8 cellular contexts compared by ENCODE assay signal in the genomic region with DNA sequence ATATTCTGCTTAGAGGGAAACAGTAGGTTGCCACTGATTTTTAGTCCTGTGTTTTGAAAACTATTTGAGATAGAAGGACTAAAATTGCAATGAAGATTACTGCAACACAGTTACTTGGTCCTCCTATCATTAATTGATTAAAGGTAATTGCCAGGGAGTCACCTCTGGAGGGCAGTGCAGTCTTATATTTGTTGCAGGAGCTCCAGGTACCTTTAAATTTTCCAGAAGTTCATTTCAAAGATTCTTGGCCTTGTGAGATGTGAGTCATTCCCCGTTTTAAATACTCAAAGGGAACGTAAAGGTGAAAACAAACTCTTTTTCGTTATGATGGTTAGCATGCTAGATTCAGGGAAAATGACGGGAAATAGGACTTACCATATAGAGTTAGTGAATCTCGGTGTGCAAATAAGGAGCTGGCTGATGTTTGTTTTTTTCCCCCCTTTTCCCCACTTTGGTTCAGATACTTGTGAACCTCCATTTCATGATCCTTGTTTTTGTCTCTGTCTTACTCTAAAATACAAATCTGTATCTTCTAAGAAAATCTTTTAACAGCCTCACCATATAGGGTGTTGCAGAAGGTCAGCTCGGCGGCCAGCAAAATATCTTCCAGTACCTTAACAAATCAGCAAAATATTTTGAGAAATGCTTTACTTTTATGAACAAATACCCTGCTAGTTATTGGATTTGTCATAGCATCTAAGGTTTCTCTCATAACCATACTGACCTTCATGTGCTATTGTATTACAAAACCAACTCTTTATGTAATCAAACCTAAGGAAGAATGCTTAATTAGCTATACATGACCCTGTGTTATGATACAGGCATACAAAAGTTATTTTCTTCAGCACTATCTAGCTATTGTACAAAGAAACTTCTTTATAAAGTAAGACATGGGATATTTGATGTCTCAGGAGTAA.
DNase-seq lines count a peak whose midpoint lies in the region; TF ChIP-seq lines count a peak whose summit lies in the region.

No MANE protein-coding gene starts in this region.

- no peaks in the 10 kb centered on the region for H3K36me3 ChIP-seq in osteoblast (ENCODE audit: insufficient read depth, low read length)

- H3K4me3 ChIP-seq in fibroblast of pulmonary artery (replicated peaks; ENCODE audit: low read depth, low read length) (no peak overlapping the region), osteoblast (ENCODE audit: insufficient read depth, low read length) (peak overlapping the region; percentile 13)

- H3K4me2 ChIP-seq in osteoblast (ENCODE audit: insufficient read depth, low read length), result peak overlapping the region; percentile 64

- H3K27ac ChIP-seq in osteoblast (ENCODE audit: low read depth, low read length), result no peak overlapping the region

- peak; percentile 19 for DNase-seq in activated CD4-positive, alpha-beta T cell treated with anti-CD3 and anti-CD28 coated beads for 48 hours
- no peak for DNase-seq in activated CD4-positive, alpha-beta T cell treated with anti-CD3 and anti-CD28 coated beads for 4 hours
- DNase-seq in HEK293T (ENCODE audit: extremely low spot score), result peak; percentile 24
- DNase-seq in NCI-H1092 (lab: John Stamatoyannopoulos, UW), result peak; percentile 47
- DNase-seq in SW 1271 (lab: John Stamatoyannopoulos, UW), result peak; percentile 10 to 75
- DNase-seq in fibroblast of pulmonary artery (ENCODE audit: low read depth), result peak; percentile 84
- DNase-seq in osteoblast (ENCODE audit: insufficient read length, low spot score, missing footprints), result no peak
- DNase-seq in GDM1 (lab: John Stamatoyannopoulos, UW), result no peak

- H4K20me1 ChIP-seq in osteoblast (ENCODE audit: insufficient read depth, low read length), result no peaks in the 10 kb centered on the region

- H2AFZ ChIP-seq in osteoblast (ENCODE audit: low read length), result no peak overlapping the region

- TF ChIP-seq CTCF in fibroblast of pulmonary artery (IDR thresholded peaks at IDR 0.05; ENCODE audit: low read length, missing control alignments) (peak; percentile 59), osteoblast (IDR thresholded peaks at IDR 0.05; ENCODE audit: extremely low read depth, low read depth, low read length) (peak; percentile 66)

- H3K4me1 ChIP-seq in osteoblast (ENCODE audit: insufficient read depth, low read length), result peaks cover 7% of the 10 kb centered on the region

- H3K9me3 ChIP-seq in osteoblast (ENCODE audit: low read depth, low read length), result no peaks in the 10 kb centered on the region

- CTCF ChIA-PET in HEK293T (lab: Yijun Ruan, JAX), result interaction anchor here (0.5 to 2.3 kb wide), 13 partner anchors 9 to 1057 kb away, joined by 3 to 10 read pairs (median 3); no protein-coding TSS in a partner anchor

- no peaks in the 10 kb centered on the region for H3K79me2 ChIP-seq in osteoblast (ENCODE audit: insufficient read depth, low read length)

- POLR2A ChIA-PET in HEK293T (lab: Yijun Ruan, JAX), result no interaction called here

- no peaks in the 10 kb centered on the region for H3K27me3 ChIP-seq in osteoblast (ENCODE audit: insufficient read depth, low read length)

TF ChIP-seq in HEK293T, 16 proteins besides CTCF, POLR2A, EP300 and RAD21:
- no peak for TF ChIP-seq TARDBP (IDR thresholded peaks at IDR 0.05)
- no peak for TF ChIP-seq CTBP1 (IDR thresholded peaks at IDR 0.05; ENCODE audit: borderline replicate concordance)
- TF ChIP-seq FOXA1 (IDR thresholded peaks at IDR 0.05), result no peak
- TF ChIP-seq PKNOX1 (IDR thresholded peaks at IDR 0.05), result no peak
- no peak for TF ChIP-seq FOXM1 (IDR thresholded peaks at IDR 0.05; ENCODE audit: borderline replicate concordance)
- TF ChIP-seq L3MBTL2 (conservative IDR thresholded peaks at IDR 0.05), result no peak
- TF ChIP-seq ZNF384 (IDR thresholded peaks at IDR 0.05), result no peak
- TF ChIP-seq ELF4 (IDR thresholded peaks at IDR 0.05), result no peak
- no peak for TF ChIP-seq FOXK2 (IDR thresholded peaks at IDR 0.05)
- no peak for TF ChIP-seq BHLHE40 (IDR thresholded peaks at IDR 0.05; ENCODE audit: borderline replicate concordance)
- TF ChIP-seq HDGF (IDR thresholded peaks at IDR 0.05; ENCODE audit: borderline replicate concordance), result no peak
- no peak for TF ChIP-seq NFRKB (IDR thresholded peaks at IDR 0.05)
TF ChIP-seq in HEK293T: peak in this region for 0.

Comparison
In these comparisons a context has a peak if more than half of its experiments do, and no peak if none do; other contexts are left out.
1. DNase-seq: peak in activated CD4-positive, alpha-beta T cell treated with anti-CD3 and anti-CD28 coated beads for 48 hours (single experiment), HEK293T (single experiment), NCI-H1092 (single experiment), SW 1271 (2 of 2) and fibroblast of pulmonary artery (single experiment); none in activated CD4-positive, alpha-beta T cell treated with anti-CD3 and anti-CD28 coated beads for 4 hours (0 of 2), osteoblast (single experiment) and GDM1 (single experiment).